Comparison of ENCODE assay signal across 8 cellular contexts in the genomic region with DNA sequence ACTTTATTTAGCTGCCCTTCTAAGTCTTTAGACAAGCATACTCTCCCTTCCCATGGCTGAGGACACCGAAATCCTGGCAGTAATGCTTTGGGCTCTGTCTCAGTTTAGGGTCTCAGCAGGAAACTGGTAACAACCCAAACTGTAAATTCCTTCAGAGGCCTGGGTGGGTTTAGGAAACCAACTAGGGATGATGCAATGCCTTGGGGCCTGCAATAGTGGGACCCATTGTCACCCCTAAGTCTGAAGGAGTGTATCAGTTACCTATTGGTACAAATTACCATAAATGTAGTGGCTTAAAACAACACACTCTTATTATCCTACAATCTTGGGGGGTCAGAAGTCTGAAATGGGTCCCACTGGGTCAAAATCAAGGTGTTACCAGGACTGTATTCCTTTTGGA.
"Had no signal": no experiment of that assay in that cellular context is flagged by ENCODE, and none has a peak within 500 bp of the region (broad histone marks: within the 10 kb centered on the region; RNA-seq: fewer than 3 reads in every experiment).

No MANE protein-coding gene starts in this region.

- DNase-seq: GDM1, GF-D8 had no signal

- ATAC-seq: GM12878 had no signal

- FAIRE-seq: G401.6, GM12878, GM12891, GM12892, GM18507, GM19239 had no signal

- H3K4me3 ChIP-seq: GM12878 had no signal
